21 cellular contexts compared by ENCODE assay signal in the genomic region with DNA sequence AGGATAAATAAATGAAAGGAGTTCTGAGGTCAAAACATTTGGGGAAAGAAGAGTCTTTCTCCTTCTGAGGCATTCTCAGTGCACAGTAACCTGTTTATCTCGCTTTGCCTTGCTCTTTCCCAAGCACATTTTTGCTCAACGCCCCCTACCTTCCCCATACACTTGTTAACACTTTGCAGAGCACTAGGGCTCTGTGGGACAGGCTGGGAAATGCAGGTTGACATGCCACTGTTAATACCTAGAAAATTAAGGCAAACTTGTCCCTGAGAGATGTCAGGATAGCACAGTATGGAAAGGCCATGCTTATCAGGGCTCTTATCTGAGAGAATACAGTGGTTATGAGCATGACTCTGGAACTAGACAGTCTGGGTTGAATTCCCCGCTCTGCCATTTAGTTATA.
"Had no signal": no experiment of that assay in that cellular context is flagged by ENCODE, and none has a peak within 500 bp of the region (broad histone marks: within the 10 kb centered on the region; RNA-seq: fewer than 3 reads in every experiment).

No MANE protein-coding gene starts in this region.

- H3K4me3 ChIP-seq: lower lobe of right lung, pancreas, right lobe of liver, stomach, testis, upper lobe of right lung had no signal

- FAIRE-seq: keratinocyte, pancreas, small intestine had no signal

- H3K36me3 ChIP-seq: pancreas had no signal

- H3K4me1 ChIP-seq: lower lobe of right lung, pancreas, right lobe of liver, upper lobe of right lung had no signal

- H3K27ac ChIP-seq: lower lobe of right lung, pancreas, right lobe of liver, stomach, testis, upper lobe of right lung had no signal

- DNase-seq: activated CD4-positive, alpha-beta T cell treated with anti-CD3 and anti-CD28 coated beads, Interleukin-2, amount 10 ng/mL, durations not matched to agents 24 days and 14 days; activated CD8-positive, alpha-beta memory T cell treated with anti-CD3 and anti-CD28 coated beads, Interleukin-2, amount 50 U/mL, for 4 hours; activated CD8-positive, alpha-beta T cell treated with anti-CD3 and anti-CD28 coated beads for 36 hours; activated effector memory CD4-positive, alpha-beta T cell treated with anti-CD3 and anti-CD28 coated beads, Interleukin-2, amount 50 U/mL, for 16 hours; activated T-cell treated with anti-CD3 and anti-CD28 coated beads, Interleukin-2, amount 50 U/mL, for 72 hours; amniotic stem cell; dermis blood vessel endothelial cell; effector memory CD4-positive, alpha-beta T cell; lower lobe of right lung; pancreas; right lobe of liver; small intestine; stimulated activated CD4-positive, alpha-beta T cell treated with anti-CD3 and anti-CD28 coated beads, Interleukin-4, amount 100 ng/mL, for 1 hour; stomach; T-cell; T1000; testis; upper lobe of right lung had no signal

- H3K27ac Mint-ChIP-seq: activated CD4-positive, alpha-beta T cell treated with anti-CD3 and anti-CD28 coated beads, Interleukin-2, amount 10 ng/mL, durations not matched to agents 24 days and 14 days; activated T-cell treated with anti-CD3 and anti-CD28 coated beads, Interleukin-2, amount 50 U/mL, for 72 hours had no signal

- ATAC-seq: activated CD8-positive, alpha-beta T cell treated with anti-CD3 and anti-CD28 coated beads for 36 hours; activated T-cell treated with anti-CD3 and anti-CD28 coated beads, Interleukin-2, amount 50 U/mL, for 72 hours; lower lobe of right lung; pancreas; right lobe of liver; T-cell; upper lobe of right lung had no signal

- H3K9me3 Mint-ChIP-seq: activated CD4-positive, alpha-beta T cell treated with anti-CD3 and anti-CD28 coated beads, Interleukin-2, amount 10 ng/mL, durations not matched to agents 24 days and 14 days; activated CD8-positive, alpha-beta T cell treated with anti-CD3 and anti-CD28 coated beads for 36 hours; activated naive CD4-positive, alpha-beta T cell treated with anti-CD3 and anti-CD28 coated beads, Interleukin-2, amount 50 U/mL, for 24 hours; activated T-cell treated with anti-CD3 and anti-CD28 coated beads, Interleukin-2, amount 50 U/mL, for 72 hours; T-cell had no signal

- H3K9me3 ChIP-seq: lower lobe of right lung, pancreas, right lobe of liver, stomach, testis, upper lobe of right lung had no signal

- H3K27me3 Mint-ChIP-seq: activated CD4-positive, alpha-beta T cell treated with anti-CD3 and anti-CD28 coated beads, Interleukin-2, amount 10 ng/mL, durations not matched to agents 24 days and 14 days; activated CD8-positive, alpha-beta T cell treated with anti-CD3 and anti-CD28 coated beads for 36 hours; activated naive CD4-positive, alpha-beta T cell treated with anti-CD3 and anti-CD28 coated beads, Interleukin-2, amount 50 U/mL, for 24 hours; T-cell had no signal

- H3K4me3 Mint-ChIP-seq: activated CD4-positive, alpha-beta T cell treated with anti-CD3 and anti-CD28 coated beads, Interleukin-2, amount 10 ng/mL, durations not matched to agents 24 days and 14 days; activated CD8-positive, alpha-beta T cell treated with anti-CD3 and anti-CD28 coated beads for 36 hours; activated naive CD4-positive, alpha-beta T cell treated with anti-CD3 and anti-CD28 coated beads, Interleukin-2, amount 50 U/mL, for 24 hours; activated T-cell treated with anti-CD3 and anti-CD28 coated beads, Interleukin-2, amount 50 U/mL, for 72 hours; neural crest cell; T-cell had no signal

- H3K4me1 Mint-ChIP-seq: neural crest cell had no signal

- H3K27me3 ChIP-seq: pancreas, right lobe of liver, stomach, testis, upper lobe of right lung had no signal
